Comparison of ENCODE assay signal across 38 cellular contexts in genomic region chr5:9572246-9572645, GRCh38. TPM values are rescaled to one million over a fixed set of nuclear protein-coding genes. Genes with fewer than 3 reads are reported as not detected.
"Had no signal": no experiment of that assay in that cellular context is flagged by ENCODE, and none has a peak within 500 bp of the region (broad histone marks: within the 10 kb centered on the region; RNA-seq: fewer than 3 reads in every experiment).

No MANE protein-coding gene starts in this region.

- H3K27ac ChIP-seq: KMS-11 had no signal

- H3K4me2 ChIP-seq: KMS-11 had no signal

- DNase-seq: Karpas-422, Kasumi-1, KBM-7, KG1, MG63, MM.1S, MV-4-11, NCI-H1048, NCI-H1092, NCI-H1092 treated with DMSO at 0.1 percent for 48 hours, NCI-H1105, NCI-H1105 treated with DMSO at 0.1 percent for 48 hours, NCI-H1417, NCI-H1417 treated with DMSO at 0.1 percent for 48 hours, NCI-H1436, NCI-H1436 treated with DMSO at 0.1 percent for 48 hours, NCI-H146, NCI-H1694, NCI-H1694 treated with DMSO at 0.1 percent for 48 hours, NCI-H187, NCI-H187 treated with DMSO at 0.1 percent for 48 hours, NCI-H1930, NCI-H2029, NCI-H2029 treated with DMSO at 0.1 percent for 48 hours, NCI-H2081, NCI-H2081 treated with DMSO at 0.1 percent for 48 hours, NCI-H2107, NCI-H2171, NCI-H2171 treated with DMSO at 0.1 percent for 48 hours, NCI-H2227 treated with DMSO at 0.1 percent for 48 hours, NCI-H226, NCI-H345, NCI-H446, NCI-H446 treated with DMSO at 0.1 percent for 48 hours had no signal

- H3K4me3 ChIP-seq: MG63 had no signal

- H3K9ac ChIP-seq: KMS-11 had no signal

- H3K36me3 ChIP-seq: MG63 had no signal

- H3K27me3 ChIP-seq: MG63 had no signal

- H3K9me3 ChIP-seq: MG63 had no signal

RNA-seq across cellular contexts. Expression of gene TAS2R1, which starts 57.9 kb away (rescaled TPM):
- total RNA-seq: LHCN-M2, M059J, MCF 10A had no signal
